In the genomic region with DNA sequence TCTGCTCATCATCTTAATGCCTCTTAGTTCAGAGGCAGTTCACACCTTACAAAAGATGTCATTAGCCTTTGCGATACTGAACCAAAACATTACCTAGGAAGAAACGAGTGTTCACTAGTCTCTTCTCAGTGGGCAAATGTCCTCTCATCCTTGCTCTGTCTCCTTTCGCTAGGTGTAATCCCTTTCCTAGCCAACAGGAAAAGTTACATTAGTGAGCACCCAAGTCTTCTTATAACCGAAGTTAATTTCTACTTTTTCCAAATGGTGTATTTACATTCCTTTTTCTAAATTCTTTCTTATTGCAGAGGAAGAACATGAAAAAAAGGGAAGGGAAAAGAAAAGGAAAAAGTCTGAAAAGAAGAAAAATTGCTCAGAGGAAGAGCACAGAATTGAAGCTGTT, we compare ENCODE assay signal across 35 cellular contexts. TPM values are rescaled to one million over a fixed set of nuclear protein-coding genes. Genes with fewer than 3 reads are reported as not detected.
"Had no signal": no experiment of that assay in that cellular context is flagged by ENCODE, and none has a peak within 500 bp of the region (broad histone marks: within the 10 kb centered on the region; RNA-seq: fewer than 3 reads in every experiment).

No MANE protein-coding gene starts in this region.

- H3K36me3 ChIP-seq: esophagus muscularis mucosa, gastroesophageal sphincter, heart right ventricle, left lung, prostate gland, right atrium auricular region, suprapubic skin had no signal

- H3K27me3 ChIP-seq: esophagus muscularis mucosa, foreskin keratinocyte, gastroesophageal sphincter, heart right ventricle, left lung, right atrium auricular region, suprapubic skin had no signal

- FAIRE-seq: islet of Langerhans had no signal

- DNase-seq: dorsolateral prefrontal cortex; effector CD4-positive, alpha-beta T cell; foreskin keratinocyte; heart right ventricle; hippocampal formation; left cardiac atrium; left lung; mesenchymal stem cell; mucosa of descending colon; naive B cell; nucleus accumbens; stimulated activated CD4-positive, alpha-beta T cell treated with anti-CD3 and anti-CD28 coated beads, Interleukin-12 subunit alpha, Interleukin-12 subunit beta, amount 100 ng/mL, for 4 hours; stimulated activated CD4-positive, alpha-beta T cell treated with anti-CD3 and anti-CD28 coated beads, Interleukin-1b, Interleukin-23, amount 100 ng/mL, for 48 hours; stimulated activated CD4-positive, alpha-beta T cell treated with anti-CD3 and anti-CD28 coated beads, Interleukin-4, amount 100 ng/mL, for 1 hour; stimulated activated CD8-positive, alpha-beta memory T cell treated with anti-CD3 and anti-CD28 coated beads, Interleukin-4, amount 100 ng/mL, for 48 hours; stimulated activated naive CD4-positive, alpha-beta T cell; stimulated activated naive CD8-positive, alpha-beta T cell treated with anti-CD3 and anti-CD28 coated beads, Interleukin-15, amount 100 ng/mL, for 72 hours; trophoblast cell had no signal

- H3K27ac ChIP-seq: coronary artery, dorsolateral prefrontal cortex, esophagus muscularis mucosa, foreskin keratinocyte, gastroesophageal sphincter, heart right ventricle, left lung, prostate gland, right atrium auricular region, suprapubic skin had no signal

- H3K4me3 ChIP-seq: coronary artery, dorsolateral prefrontal cortex, esophagus muscularis mucosa, gastroesophageal sphincter, heart right ventricle, left lung, mucosa of descending colon, prostate gland, right atrium auricular region, smooth muscle cell, suprapubic skin had no signal

- H3K4me2 ChIP-seq: smooth muscle cell had no signal

- H3K36me3 Mint-ChIP-seq: mesothelial cell of epicardium; naive B cell; natural killer cell treated with Interleukin-12 subunit alpha and Interleukin-12 subunit beta and Interleukin-15 and Interleukin-18, amount 100 ng/mL, for 72 hours had no signal

- ATAC-seq: foreskin keratinocyte; gastroesophageal sphincter; heart right ventricle; left cardiac atrium; left lung; mucosa of descending colon; natural killer cell treated with Interleukin-12 subunit alpha and Interleukin-12 subunit beta and Interleukin-15 and Interleukin-18, amount 100 ng/mL, for 72 hours; sciatic nerve; stimulated activated naive CD8-positive, alpha-beta T cell treated with anti-CD3 and anti-CD28 coated beads, Interleukin-15, amount 100 ng/mL, for 72 hours had no signal

- H3K9me3 ChIP-seq: esophagus muscularis mucosa, gastroesophageal sphincter, heart right ventricle, left lung, mucosa of descending colon, prostate gland, right atrium auricular region, suprapubic skin had no signal

- H3K27ac Mint-ChIP-seq: mesothelial cell of epicardium; natural killer cell treated with Interleukin-12 subunit alpha and Interleukin-12 subunit beta and Interleukin-15 and Interleukin-18, amount 100 ng/mL, for 72 hours; stimulated activated naive CD8-positive, alpha-beta T cell treated with anti-CD3 and anti-CD28 coated beads, Interleukin-15, amount 100 ng/mL, for 72 hours had no signal

- H3K4me3 Mint-ChIP-seq: mesothelial cell of epicardium; naive B cell; natural killer cell treated with Interleukin-12 subunit alpha and Interleukin-12 subunit beta and Interleukin-15 and Interleukin-18, amount 100 ng/mL, for 72 hours; stimulated activated naive CD8-positive, alpha-beta T cell treated with anti-CD3 and anti-CD28 coated beads, Interleukin-15, amount 100 ng/mL, for 72 hours had no signal

- H3K4me1 Mint-ChIP-seq: naive B cell; stimulated activated naive CD8-positive, alpha-beta T cell treated with anti-CD3 and anti-CD28 coated beads, Interleukin-15, amount 100 ng/mL, for 72 hours had no signal

- H3K9me3 Mint-ChIP-seq: mesothelial cell of epicardium; naive B cell; natural killer cell treated with Interleukin-12 subunit alpha and Interleukin-12 subunit beta and Interleukin-15 and Interleukin-18, amount 100 ng/mL, for 72 hours; stimulated activated naive CD8-positive, alpha-beta T cell treated with anti-CD3 and anti-CD28 coated beads, Interleukin-15, amount 100 ng/mL, for 72 hours had no signal

- H3K4me1 ChIP-seq: esophagus muscularis mucosa, foreskin keratinocyte, gastroesophageal sphincter, heart right ventricle, left lung, prostate gland, right atrium auricular region, suprapubic skin had no signal

RNA-seq across cellular contexts. Expression of gene SMIM31, which starts 46.9 kb away (rescaled TPM):
- total RNA-seq: dorsolateral prefrontal cortex; epithelial cell of proximal tubule; esophagus muscularis mucosa; fibroblast of lung; foreskin keratinocyte; heart right ventricle; kidney epithelial cell; left cardiac atrium; lower leg skin; lung microvascular endothelial cell; mesothelial cell of epicardium; natural killer cell treated with Interleukin-12 subunit alpha and Interleukin-12 subunit beta and Interleukin-15 and Interleukin-18, amount 100 ng/mL, for 72 hours; osteocyte; right atrium auricular region; sciatic nerve; smooth muscle cell; suprapubic skin had no signal
- polyA plus RNA-seq: fibroblast of lung, foreskin keratinocyte, heart right ventricle, smooth muscle cell had no signal
